In the genomic region with DNA sequence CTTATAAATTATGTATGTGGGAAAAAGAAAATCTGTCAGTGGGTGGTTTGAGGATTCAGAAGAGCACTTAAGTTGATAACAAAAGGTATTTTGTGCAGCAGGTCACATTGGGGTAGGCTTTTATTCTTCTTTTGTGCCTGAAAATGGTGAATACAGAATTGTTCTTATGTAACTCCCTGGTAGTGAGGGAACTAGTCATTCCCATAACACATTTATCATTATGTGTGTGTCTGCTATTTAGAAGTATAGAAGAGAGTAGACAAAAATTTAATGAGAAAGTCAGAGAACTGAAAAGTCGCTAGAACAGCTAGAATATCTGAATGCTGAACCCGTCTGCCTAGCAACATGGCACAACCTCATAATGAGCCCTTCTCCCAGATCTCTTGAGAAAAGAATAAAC, we compare ENCODE assay signal across 21 cellular contexts.
"Had no signal": no experiment of that assay in that cellular context is flagged by ENCODE, and none has a peak within 500 bp of the region (broad histone marks: within the 10 kb centered on the region; RNA-seq: fewer than 3 reads in every experiment).

No MANE protein-coding gene starts in this region.

- H3K36me3 ChIP-seq: brain microvascular endothelial cell, left ventricle myocardium inferior, transverse colon, uterus had no signal

- H3K4me1 ChIP-seq: foreskin keratinocyte, transverse colon, uterus had no signal

- ATAC-seq: activated T-cell treated with anti-CD3 and anti-CD28 coated beads, Interleukin-2, amount 50 U/mL, for 72 hours; foreskin keratinocyte; natural killer cell; stimulated activated naive B cell treated with anti-CD40 and anti-IgM and Interleukin-4, amounts not matched to agents 10 μg/mL and 1 μg/mL and 100 μg/mL, for 72 hours; T-helper 17 cell had no signal

- H3K4me3 ChIP-seq: hepatocyte, left ventricle myocardium inferior, transverse colon, uterus had no signal

- H3K27me3 ChIP-seq: brain microvascular endothelial cell, foreskin keratinocyte, hepatocyte, transverse colon, uterus had no signal

- H3K27ac ChIP-seq: brain microvascular endothelial cell, foreskin keratinocyte, hepatocyte, left ventricle myocardium inferior, transverse colon, uterus had no signal

- DNase-seq: activated CD4-positive, alpha-beta memory T cell treated with anti-CD3 and anti-CD28 coated beads, Interleukin-2, amount 10 ng/mL, durations not matched to agents 7 days and 5 days; activated CD4-positive, alpha-beta T cell treated with anti-CD3 and anti-CD28 coated beads for 4 hours; activated CD4-positive, CD25-positive, alpha-beta regulatory T cell; activated effector memory CD4-positive, alpha-beta T cell treated with Interleukin-2 at 50 U/mL for 16 hours; activated naive CD4-positive, alpha-beta T cell treated with anti-CD3 and anti-CD28 coated beads, Interleukin-2, amount 10 ng/mL, durations not matched to agents 7 days and 5 days; activated T-cell treated with anti-CD3 and anti-CD28 coated beads, Interleukin-2, amount 50 U/mL, for 72 hours; brain microvascular endothelial cell; caudate nucleus; effector CD8-positive, alpha-beta T cell; foreskin keratinocyte; kidney glomerular epithelial cell; left ventricle myocardium inferior; midbrain; natural killer cell; stimulated activated CD4-positive, alpha-beta T cell treated with anti-CD3 and anti-CD28 coated beads, Interleukin-2, amount 100 ng/mL, for 48 hours; stimulated activated CD8-positive, alpha-beta memory T cell treated with anti-CD3 and anti-CD28 coated beads, Interleukin-4, amount 100 ng/mL, for 48 hours; stimulated activated naive B cell treated with anti-CD40 and anti-IgM and Interleukin-4, amounts not matched to agents 10 μg/mL and 1 μg/mL and 100 μg/mL, for 72 hours; T-helper 17 cell; transverse colon; uterus had no signal

- H3K9me3 ChIP-seq: transverse colon, uterus had no signal

- H2AFZ ChIP-seq: hepatocyte had no signal
